ENCODE assay signal across 9 cellular contexts in the genomic region with DNA sequence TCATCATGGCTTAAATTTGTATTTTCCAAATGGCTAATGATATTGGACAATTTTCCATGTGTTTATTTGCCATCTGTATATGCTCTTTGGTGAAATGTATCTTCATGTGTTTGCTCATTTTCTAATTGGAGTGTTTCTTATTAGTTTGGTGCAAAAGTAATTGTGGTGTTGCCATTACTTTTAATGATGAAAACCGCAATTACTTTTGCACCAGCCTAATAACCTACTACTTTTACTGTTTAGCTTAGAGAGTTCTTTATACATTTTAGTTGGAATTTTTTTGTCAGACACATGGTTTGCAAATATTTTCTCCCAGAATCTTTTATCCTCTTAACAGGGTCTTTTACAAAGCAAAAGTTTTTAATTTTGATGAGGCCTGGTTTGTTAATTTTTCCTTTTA.
"Had no signal": no experiment of that assay in that cellular context is flagged by ENCODE, and none has a peak within 500 bp of the region (broad histone marks: within the 10 kb centered on the region; RNA-seq: fewer than 3 reads in every experiment).

No MANE protein-coding gene starts in this region.

- H3K9ac ChIP-seq: GM23248, KMS-11 had no signal

- H3K4me1 ChIP-seq: HAP-1 had no signal

- H3K27ac ChIP-seq: GM23248, KMS-11 had no signal

- H3K4me2 ChIP-seq: KMS-11 had no signal

- H3K36me3 ChIP-seq: HAP-1 had no signal

- ATAC-seq: HCT116 had no signal

- FAIRE-seq: HTR-8/SVneo had no signal

- DNase-seq: GM23248, GOT3, H7, Karpas-422, KBM-7 had no signal

- H3K9me3 ChIP-seq: HAP-1 had no signal

- H2AFZ ChIP-seq: GM23248 had no signal

- H3K4me3 ChIP-seq: GM23248, HAP-1 had no signal
